In the genomic region with DNA sequence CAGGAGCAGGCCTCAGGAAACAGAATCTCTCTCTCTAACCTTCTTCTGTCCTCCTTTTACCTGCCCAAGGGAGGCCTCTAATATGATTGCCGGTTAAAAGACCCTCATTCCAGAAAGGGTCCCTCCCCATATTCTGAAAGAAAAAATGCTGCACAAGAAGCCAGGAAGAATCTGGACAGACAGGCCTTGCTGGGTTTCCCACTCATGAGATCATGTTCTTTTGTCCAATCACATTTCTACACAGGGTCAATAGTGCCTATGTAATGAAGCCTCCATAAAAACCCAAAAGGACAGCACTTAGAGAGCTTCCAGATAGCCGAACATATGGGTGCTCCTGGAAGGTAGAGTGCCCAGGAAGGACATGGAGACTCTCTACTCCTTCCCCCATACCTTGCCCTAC, we compare ENCODE assay signal across 20 cellular contexts.
A peak's percentile ranks its signal among the peaks of the same experiment; 100 is the strongest.
DNase-seq lines count a peak whose midpoint lies in the region; ATAC-seq and TF ChIP-seq lines count a peak whose summit lies in the region.
"Had no signal": no experiment of that assay in that cellular context is flagged by ENCODE, and none has a peak within 500 bp of the region (broad histone marks: within the 10 kb centered on the region; RNA-seq: fewer than 3 reads in every experiment).

No MANE protein-coding gene starts in this region.

- H3K27ac Mint-ChIP-seq in Calu3 (ENCODE audit: unreplicated experiment) (peak overlapping the region; percentile 20), endodermal cell (no peak overlapping the region)
- H3K27ac Mint-ChIP-seq: CD4-positive, CD25-positive, alpha-beta regulatory T cell; IgD-negative memory B cell had no signal

- no peaks in the 10 kb centered on the region for H3K27me3 ChIP-seq in PC-3 (ENCODE audit: low read length)
- H3K27me3 ChIP-seq in mesendoderm (ENCODE audit: insufficient read depth, low read length, poor library complexity) = no peaks in the 10 kb centered on the region
- no peaks in the 10 kb centered on the region for H3K27me3 ChIP-seq in smooth muscle cell (ENCODE audit: low read depth)
- no peaks in the 10 kb centered on the region for H3K27me3 ChIP-seq in endodermal cell (ENCODE audit: control insufficient read depth, insufficient read depth, low read length, poor library complexity, severe bottlenecking)
- no peaks in the 10 kb centered on the region for H3K27me3 ChIP-seq in lower lobe of right lung (ENCODE audit: low read depth)
- H3K27me3 ChIP-seq: BE2C had no signal

- H3K4me3 Mint-ChIP-seq in Calu3 (ENCODE audit: low read depth, unreplicated experiment) = no peak overlapping the region
- H3K4me3 Mint-ChIP-seq in endodermal cell = no peak overlapping the region
- H3K4me3 Mint-ChIP-seq: CD4-positive, CD25-positive, alpha-beta regulatory T cell; CD8-positive, alpha-beta memory T cell; IgD-negative memory B cell had no signal

- H3K27ac ChIP-seq in PC-3 (ENCODE audit: low read length) (no peak overlapping the region), mesendoderm (ENCODE audit: low read depth, low read length) (no peak overlapping the region), smooth muscle cell (ENCODE audit: low read depth) (peak overlapping the region; percentile 33), endodermal cell (ENCODE audit: low read depth, low read length) (no peak overlapping the region), lower lobe of right lung (no peak overlapping the region)
- H3K27ac ChIP-seq: GM23248 had no signal

- no peaks in the 10 kb centered on the region for H3K9me2 ChIP-seq in PC-3 (replicated peaks; ENCODE audit: low read length)

- no peak for TF ChIP-seq CTCF in Calu3 (IDR thresholded peaks at IDR 0.05; ENCODE audit: unreplicated experiment)
- TF ChIP-seq CTCF in PC-3 (conservative IDR thresholded peaks at IDR 0.05; ENCODE audit: low read depth, low read length) = no peak
- TF ChIP-seq CTCF in smooth muscle cell (IDR thresholded peaks at IDR 0.05; ENCODE audit: borderline replicate concordance, insufficient read depth, poor library complexity, severe bottlenecking) = no peak
- no peak for TF ChIP-seq CTCF in endodermal cell (conservative IDR thresholded peaks at IDR 0.05)
- TF ChIP-seq CTCF in lower lobe of right lung (IDR thresholded peaks at IDR 0.05) = no peak

- POLR2A ChIA-PET in PC-3 (lab: Charles Lee; ENCODE audit: unreplicated experiment) = interaction anchor here (0.5 kb wide), 1 partner anchor 114 kb away, joined by 5 read pairs; no protein-coding TSS in a partner anchor

- peaks cover 12% of the 10 kb centered on the region for H3K4me1 ChIP-seq in PC-3 (ENCODE audit: insufficient read depth, low read length)
- no peaks in the 10 kb centered on the region for H3K4me1 ChIP-seq in mesendoderm (ENCODE audit: control insufficient read depth, low read depth, low read length)
- no peaks in the 10 kb centered on the region for H3K4me1 ChIP-seq in smooth muscle cell (ENCODE audit: low read depth)
- no peaks in the 10 kb centered on the region for H3K4me1 ChIP-seq in endodermal cell (ENCODE audit: control insufficient read depth, insufficient read depth, low read length)
- H3K4me1 ChIP-seq in lower lobe of right lung = no peaks in the 10 kb centered on the region
- H3K4me1 ChIP-seq: BE2C, HAP-1 had no signal

- H2AK5ac ChIP-seq in mesendoderm (ENCODE audit: low read length) = no peak overlapping the region

- CTCF ChIA-PET in Calu3 (lab: Charles Lee) = interaction anchor here (0.6 kb wide), 1 partner anchor 146 kb away, joined by 5 read pairs; the partner anchor contains the start of genes MYO9A and SENP8
- CTCF ChIA-PET in PC-3 (lab: Charles Lee) = no interaction called here

- no peaks in the 10 kb centered on the region for H3F3A ChIP-seq in PC-3 (ENCODE audit: low read length, unreplicated experiment)
- no peaks in the 10 kb centered on the region for H3F3A ChIP-seq in smooth muscle cell (ENCODE audit: low read depth)

- H3K4me2 ChIP-seq in PC-3 (ENCODE audit: low read length) (no peak overlapping the region), mesendoderm (ENCODE audit: low read length) (no peak overlapping the region), smooth muscle cell (no peak overlapping the region)

- WGBS in mesendoderm (ENCODE audit: extremely low coverage, insufficient coverage, low lambda C conversion rate) = no CpG with 5 or more reads among the region's 2 CpGs
- WGBS in smooth muscle cell (ENCODE audit: low lambda C conversion rate) = 78% methylated on average over 2 of the region's 2 CpGs
- 80 to 91% methylated on average over 1 to 2 of the region's 2 CpGs for WGBS in endodermal cell (ENCODE audit: insufficient coverage in 1 of 2, insufficient read length in 1 of 2), 2 experiments

- peak overlapping the region; percentile 13 for H4K8ac ChIP-seq in mesendoderm (ENCODE audit: low read depth, low read length)

- H3K4me3 ChIP-seq in PC-3 (ENCODE audit: low read length) (no peak overlapping the region), mesendoderm (ENCODE audit: low read length) (no peak overlapping the region), smooth muscle cell (no peak overlapping the region), endodermal cell (ENCODE audit: low read length) (no peak overlapping the region), lower lobe of right lung (no peak overlapping the region)
- H3K4me3 ChIP-seq: GM23248, HAP-1 had no signal

- H3K36me3 Mint-ChIP-seq in Calu3 (ENCODE audit: insufficient read depth, unreplicated experiment) (peaks cover 13% of the 10 kb centered on the region), endodermal cell (ENCODE audit: low read depth) (no peaks in the 10 kb centered on the region)

- H3K79me1 ChIP-seq in mesendoderm (ENCODE audit: low read length) = no peaks in the 10 kb centered on the region

- ATAC-seq in PC-3 (no peak), lower lobe of right lung (no peak)
- ATAC-seq: HepG2 had no signal

- H2BK15ac ChIP-seq in mesendoderm (replicated peaks; ENCODE audit: low read depth) = no peak overlapping the region

- H3K4ac ChIP-seq in mesendoderm (ENCODE audit: low read depth, low read length) = no peak overlapping the region

- H3K18ac ChIP-seq in mesendoderm (ENCODE audit: low read length) = no peak overlapping the region

- BruUV-seq in Calu3 (replicated peaks; lab: Mats Ljungman, UMichigan) (no TSS peak), PC-3 (replicated peaks; lab: Mats Ljungman, UMichigan) (no TSS peak)

- no peak overlapping the region for H3K9ac ChIP-seq in PC-3 (ENCODE audit: low read length)
- H3K9ac ChIP-seq in mesendoderm (ENCODE audit: low read length) = no peak overlapping the region
- H3K9ac ChIP-seq in smooth muscle cell (ENCODE audit: low read depth) = no peak overlapping the region
- H3K9ac ChIP-seq in endodermal cell (ENCODE audit: extremely low read depth, low read length, poor library complexity, severe bottlenecking) = no peak overlapping the region
- H3K9ac ChIP-seq: GM23248 had no signal

- intact Hi-C loops in Calu3 (cut with micrococcal nuclease; ENCODE audit: unreplicated experiment) (loop anchor here (10.0 kb wide), 1 partner anchor 183 kb away; no protein-coding TSS in a partner anchor), PC-3 (cut with micrococcal nuclease) (no loop called here), lower lobe of right lung (cut with DNase I) (no loop called here)

- H3K79me2 ChIP-seq in PC-3 (ENCODE audit: low read length) = no peaks in the 10 kb centered on the region
- no peaks in the 10 kb centered on the region for H3K79me2 ChIP-seq in mesendoderm (ENCODE audit: control insufficient read depth, insufficient read depth, low read length)
- no peaks in the 10 kb centered on the region for H3K79me2 ChIP-seq in smooth muscle cell (ENCODE audit: low read depth)

- H3K4me1 Mint-ChIP-seq in Calu3 (ENCODE audit: low read depth, unreplicated experiment) = peaks cover 52% of the 10 kb centered on the region
- H3K4me1 Mint-ChIP-seq in endodermal cell = no peaks in the 10 kb centered on the region
- H3K4me1 Mint-ChIP-seq: CD8-positive, alpha-beta memory T cell; IgD-negative memory B cell had no signal

- no peak overlapping the region for H4K5ac ChIP-seq in mesendoderm (ENCODE audit: low read length)

- H3K36me3 ChIP-seq in PC-3 (ENCODE audit: low read depth, low read length) (no peaks in the 10 kb centered on the region), mesendoderm (ENCODE audit: control insufficient read depth, insufficient read depth, low read length) (no peaks in the 10 kb centered on the region), smooth muscle cell (ENCODE audit: low read depth) (no peaks in the 10 kb centered on the region), endodermal cell (ENCODE audit: control insufficient read depth, insufficient read depth, low read length) (peaks cover 11% of the 10 kb centered on the region), lower lobe of right lung (peaks cover 13% of the 10 kb centered on the region)
- H3K36me3 ChIP-seq: BE2C, HAP-1 had no signal

- DNase-seq in Calu3 = peak; percentile 20
- DNase-seq in PC-3 = peak; percentile 4
- DNase-seq in mesendoderm = no peak
- no peak for DNase-seq in smooth muscle cell (lab: John Stamatoyannopoulos, UW; ENCODE audit: unreplicated experiment)
- DNase-seq in endodermal cell = no peak
- DNase-seq in lower lobe of right lung = no peak
- DNase-seq in T-helper 2 cell = no peak
- DNase-seq: ACHN; BE2C; C1 segment of cervical spinal cord; CD4-positive, CD25-positive, alpha-beta regulatory T cell; CD8-positive, alpha-beta memory T cell; COR-L47; DMS153; DMS79; GF-D8; GM23248 had no signal

- no peaks in the 10 kb centered on the region for H3K9me3 ChIP-seq in PC-3 (ENCODE audit: low read length)
- H3K9me3 ChIP-seq in smooth muscle cell (replicated peaks; ENCODE audit: low read depth) = no peaks in the 10 kb centered on the region
- H3K9me3 ChIP-seq in endodermal cell (ENCODE audit: control insufficient read depth, low read length) = no peaks in the 10 kb centered on the region
- H3K9me3 ChIP-seq in lower lobe of right lung = no peaks in the 10 kb centered on the region
- H3K9me3 ChIP-seq: BE2C, HAP-1 had no signal

- no peak overlapping the region for H2AFZ ChIP-seq in PC-3 (ENCODE audit: low read length)
- H2AFZ ChIP-seq in smooth muscle cell (ENCODE audit: low read depth) = no peak overlapping the region
- H2AFZ ChIP-seq: GM23248 had no signal

- H3K9me3 Mint-ChIP-seq in Calu3 (ENCODE audit: low read depth, unreplicated experiment) (no peaks in the 10 kb centered on the region), endodermal cell (no peaks in the 10 kb centered on the region)
- H3K9me3 Mint-ChIP-seq: CD4-positive, CD25-positive, alpha-beta regulatory T cell; CD8-positive, alpha-beta memory T cell; IgD-negative memory B cell had no signal

- no peak overlapping the region for H3K23ac ChIP-seq in mesendoderm (ENCODE audit: low read length)

- H3K27me3 Mint-ChIP-seq in Calu3 (ENCODE audit: unreplicated experiment) = no peaks in the 10 kb centered on the region
- no peaks in the 10 kb centered on the region for H3K27me3 Mint-ChIP-seq in endodermal cell (ENCODE audit: insufficient read depth)
- H3K27me3 Mint-ChIP-seq: CD4-positive, CD25-positive, alpha-beta regulatory T cell; CD8-positive, alpha-beta memory T cell; IgD-negative memory B cell had no signal

- no peak overlapping the region for H2BK120ac ChIP-seq in mesendoderm (ENCODE audit: low read depth, low read length)

- no peak overlapping the region for H3K56ac ChIP-seq in mesendoderm (ENCODE audit: low read length)

- H2BK5ac ChIP-seq in mesendoderm (ENCODE audit: low read length) = no peak overlapping the region

- no peaks in the 10 kb centered on the region for H4K20me1 ChIP-seq in PC-3 (ENCODE audit: low read length)
- no peaks in the 10 kb centered on the region for H4K20me1 ChIP-seq in smooth muscle cell (ENCODE audit: low read depth)

Comparison
In these comparisons a context has a peak if more than half of its experiments do, and no peak if none do; other contexts are left out.
1. DNase-seq: peak in Calu3 (single experiment) and PC-3 (single experiment); none in mesendoderm (single experiment), smooth muscle cell (single experiment), endodermal cell (single experiment), lower lobe of right lung (single experiment) and T-helper 2 cell (0 of 5).